14 cellular contexts compared by ENCODE assay signal in the genomic region with DNA sequence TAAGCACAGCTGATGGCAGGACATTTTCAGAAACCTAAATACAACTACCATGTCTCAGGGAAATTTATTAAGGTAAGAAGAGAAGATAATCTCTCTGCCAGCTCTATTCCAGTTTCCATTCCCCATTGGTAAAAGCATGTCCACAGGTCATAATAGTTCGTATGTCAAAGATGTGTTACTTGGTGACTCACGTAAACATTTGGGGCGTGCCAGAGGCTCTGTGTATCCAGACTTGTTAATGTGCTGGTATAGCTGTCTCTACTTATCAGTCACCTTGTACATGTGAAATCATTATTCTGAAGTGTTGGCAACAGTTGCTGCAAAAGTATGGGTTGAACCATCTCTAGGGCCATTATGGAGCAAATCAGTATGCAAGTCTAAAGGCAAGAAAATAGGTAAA.
DNase-seq lines count a peak whose midpoint lies in the region; ATAC-seq, FAIRE-seq and TF ChIP-seq lines count a peak whose summit lies in the region.
"Had no signal": no experiment of that assay in that cellular context is flagged by ENCODE, and none has a peak within 500 bp of the region (broad histone marks: within the 10 kb centered on the region; RNA-seq: fewer than 3 reads in every experiment).

No MANE protein-coding gene starts in this region.

- no peak overlapping the region for H3K9ac ChIP-seq in Karpas-422 (ENCODE audit: low read length)

- DNase-seq in COLO668 (lab: John Stamatoyannopoulos, UW; ENCODE audit: unreplicated experiment) (peak; percentile 6), M059J (ENCODE audit: low read depth) (peak; percentile 21), foreskin keratinocyte (peak; percentile 6 to 26), RPMI8226 (no peak), Karpas-422 (no peak), pancreas (no peak), esophagus squamous epithelium (lab: John Stamatoyannopoulos, UW) (no peak)
- DNase-seq: Caco-2; CD8-positive, alpha-beta T cell; H9 had no signal

- FAIRE-seq in pancreas (lab: Jason Lieb, UNC), result no peak
- FAIRE-seq: G401.6, GM12891 had no signal

- 80 to 90% methylated on average over 3 of the region's 3 CpGs for WGBS in pancreas, 2 donors
- 75 to 89% methylated on average over 3 of the region's 3 CpGs for WGBS in esophagus squamous epithelium, 2 donors

- H3K4me3 ChIP-seq in Karpas-422 (ENCODE audit: low read length) (no peak overlapping the region), pancreas (no peak overlapping the region), esophagus squamous epithelium (no peak overlapping the region)
- H3K4me3 ChIP-seq: GM23338 had no signal

- H2AFZ ChIP-seq in Karpas-422 (ENCODE audit: low read length), result no peak overlapping the region
- H2AFZ ChIP-seq: GM23338 had no signal

- H3K36me3 ChIP-seq in Karpas-422 (ENCODE audit: insufficient read depth, low read length) (no peaks in the 10 kb centered on the region), pancreas (no peaks in the 10 kb centered on the region), esophagus squamous epithelium (no peaks in the 10 kb centered on the region)

- H3K4me1 ChIP-seq in foreskin keratinocyte, result no peaks in the 10 kb centered on the region
- no peaks in the 10 kb centered on the region for H3K4me1 ChIP-seq in Karpas-422 (ENCODE audit: low read length)
- H3K4me1 ChIP-seq in pancreas, result no peaks in the 10 kb centered on the region
- H3K4me1 ChIP-seq in esophagus squamous epithelium, result no peaks in the 10 kb centered on the region
- H3K4me1 ChIP-seq: Caco-2 had no signal

- no peak overlapping the region for H3K4me2 ChIP-seq in Karpas-422 (ENCODE audit: low read depth, low read length, poor library complexity, severe bottlenecking)
- H3K4me2 ChIP-seq: GM23338 had no signal

- H3K9me3 ChIP-seq in Karpas-422 (ENCODE audit: low read length) (peaks cover 44% of the 10 kb centered on the region), pancreas (no peaks in the 10 kb centered on the region), esophagus squamous epithelium (no peaks in the 10 kb centered on the region)
- H3K9me3 ChIP-seq: Caco-2 had no signal

- H3K27me3 ChIP-seq in foreskin keratinocyte (no peaks in the 10 kb centered on the region), Karpas-422 (ENCODE audit: low read length) (no peaks in the 10 kb centered on the region), pancreas (no peaks in the 10 kb centered on the region), esophagus squamous epithelium (no peaks in the 10 kb centered on the region)

- H4K20me1 ChIP-seq in Karpas-422 (ENCODE audit: insufficient read depth, low read depth, low read length), result no peaks in the 10 kb centered on the region

- ATAC-seq in foreskin keratinocyte (peak; percentile 47), pancreas (no peak)
- ATAC-seq: CD8-positive, alpha-beta T cell; GM23338 had no signal

- TF ChIP-seq CTCF in 22Rv1 (IDR thresholded peaks at IDR 0.05), result no peak
- no peak for TF ChIP-seq CTCF in foreskin keratinocyte (conservative IDR thresholded peaks at IDR 0.05)
- no peak for TF ChIP-seq CTCF in pancreas (IDR thresholded peaks at IDR 0.05)
- TF ChIP-seq CTCF in esophagus squamous epithelium (IDR thresholded peaks at IDR 0.05), result no peak

- intact Hi-C loops in pancreas (cut with DNase I) (no loop called here), esophagus squamous epithelium (cut with DNase I) (no loop called here)

- no peaks in the 10 kb centered on the region for H3K9me2 ChIP-seq in Karpas-422 (replicated peaks; ENCODE audit: insufficient read depth, low read length)

- H3K27ac ChIP-seq in 22Rv1 (peak overlapping the region; percentile 35), foreskin keratinocyte (no peak overlapping the region), Karpas-422 (ENCODE audit: low read length) (no peak overlapping the region), pancreas (no peak overlapping the region), esophagus squamous epithelium (no peak overlapping the region)

- no peak for TF ChIP-seq POLR2A in esophagus squamous epithelium (IDR thresholded peaks at IDR 0.05)

- no peaks in the 10 kb centered on the region for H3K79me2 ChIP-seq in Karpas-422 (ENCODE audit: low read length)

Comparison
In these comparisons a context has a peak if more than half of its experiments do, and no peak if none do; other contexts are left out.
1. DNase-seq: peak in COLO668 (single experiment), M059J (single experiment) and foreskin keratinocyte (2 of 2); none in RPMI8226 (single experiment), Karpas-422 (single experiment), pancreas (0 of 6) and esophagus squamous epithelium (single experiment).